8 cellular contexts compared by ENCODE assay signal in the genomic region with DNA sequence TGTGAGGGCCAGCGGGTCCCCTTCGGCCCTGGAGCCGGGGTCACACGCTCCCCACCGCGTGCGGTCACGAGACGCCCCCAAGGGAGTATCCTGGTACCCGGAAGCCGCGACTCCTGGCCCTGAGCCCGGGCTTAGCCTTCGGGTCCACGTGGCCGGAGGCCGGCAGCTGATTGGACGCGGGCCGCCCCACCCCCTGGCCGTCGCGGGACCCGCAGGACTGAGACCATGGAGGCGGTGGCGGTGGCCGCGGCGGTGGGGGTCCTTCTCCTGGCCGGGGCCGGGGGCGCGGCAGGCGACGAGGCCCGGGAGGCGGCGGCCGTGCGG. TPM values are rescaled to one million over a fixed set of nuclear protein-coding genes. Genes with fewer than 3 reads are reported as not detected.
DNase-seq lines count a peak whose midpoint lies in the region; TF ChIP-seq lines count a peak whose summit lies in the region.

TSS of gene NAGLU (plus strand) at position 194 of the 324 bp plus-strand sequence. CDS start at position 226, 32 bp downstream.

- H3K27ac ChIP-seq in DOHH2 (ENCODE audit: low read depth, low read length) (peak within 1 kb of the TSS; percentile 26; the same call in 1 of the 2 replicates), GM23248 (peak within 1 kb of the TSS; percentile 71), RWPE1 (peak within 1 kb of the TSS; percentile 91)

- peaks cover 6% of the 10 kb centered on the region; the same call in 1 of the 2 replicates for H3K27me3 ChIP-seq in DOHH2 (ENCODE audit: control insufficient read depth, low read length)
- no peaks in the 10 kb centered on the region for H3K27me3 ChIP-seq in GM23248 (replicated peaks; ENCODE audit: insufficient read depth)

- peaks cover 34% of the 10 kb centered on the region for H3K4me1 ChIP-seq in DOHH2 (ENCODE audit: control insufficient read depth, low read length)
- peaks cover 9% of the 10 kb centered on the region for H3K4me1 ChIP-seq in GM23248 (ENCODE audit: insufficient read depth)

- peaks cover 10% of the 10 kb centered on the region for H4K20me1 ChIP-seq in DOHH2 (ENCODE audit: control insufficient read depth, insufficient read depth, low read depth, low read length)
- H4K20me1 ChIP-seq in GM23248 (ENCODE audit: insufficient read depth), result no peaks in the 10 kb centered on the region

- CTCF ChIA-PET in RWPE1 (lab: Yijun Ruan, JAX), result interaction anchor here (0.6 to 1.3 kb wide), 5 partner anchors 9 to 113 kb away, joined by 3 to 4 read pairs (median 3); partner anchors contain the start of gene HSD17B1

- H3K27me3 Mint-ChIP-seq in nephron (ENCODE audit: low read depth), result no peaks in the 10 kb centered on the region
- peaks cover 4% of the 10 kb centered on the region for H3K27me3 Mint-ChIP-seq in stimulated activated naive CD8-positive, alpha-beta T cell treated with anti-CD3 and anti-CD28 coated beads, Interleukin-15, Interleukin-2, amounts not matched to agents 100 ng/mL and 50 ng/mL, for 24 hours

- H3K79me2 ChIP-seq in DOHH2 (ENCODE audit: control insufficient read depth, low read length), result peaks cover 11% of the 10 kb centered on the region
- peaks cover 12% of the 10 kb centered on the region; the same call in 1 of the 2 replicates for H3K79me2 ChIP-seq in GM23248 (ENCODE audit: insufficient read depth)

- peak within 1 kb of the TSS; percentile 85 for H2AFZ ChIP-seq in GM23248

- H3K9ac ChIP-seq in GM23248, result peak within 1 kb of the TSS; percentile 82

- peak within 1 kb of the TSS; percentile 72 for H3K4me3 ChIP-seq in DOHH2 (ENCODE audit: low read length)
- H3K4me3 ChIP-seq in GM23248, result peak within 1 kb of the TSS; percentile 85

- peaks cover 31% of the 10 kb centered on the region for H3K4me1 Mint-ChIP-seq in nephron
- H3K4me1 Mint-ChIP-seq in stimulated activated naive CD8-positive, alpha-beta T cell treated with anti-CD3 and anti-CD28 coated beads, Interleukin-15, Interleukin-2, amounts not matched to agents 100 ng/mL and 50 ng/mL, for 24 hours (ENCODE audit: low read depth), result peaks cover 45% of the 10 kb centered on the region

- in situ Hi-C loops in GM23248 (cut with MboI), result no loop called here

- H3K4me2 ChIP-seq in DOHH2 (ENCODE audit: low read length) (peak within 1 kb of the TSS; percentile 83), GM23248 (ENCODE audit: unreplicated experiment) (peak within 1 kb of the TSS; percentile 88)

- H3K9me3 ChIP-seq in DOHH2 (ENCODE audit: control insufficient read depth, insufficient read depth, low read length) (no peaks in the 10 kb centered on the region), GM23248 (ENCODE audit: low read depth) (no peaks in the 10 kb centered on the region)

- POLR2A ChIA-PET in RWPE1 (lab: Yijun Ruan, JAX; ENCODE audit: low non-redundant PET), result interaction anchor here (0.6 kb wide), 2 partner anchors 426 to 1906 kb away, joined by 6 to 7 read pairs; no protein-coding TSS in a partner anchor

- H3F3A ChIP-seq in DOHH2 (ENCODE audit: control insufficient read depth, insufficient read depth), result peaks cover 13% of the 10 kb centered on the region
- H3F3A ChIP-seq in GM23248 (ENCODE audit: insufficient read depth), result peaks cover 12% of the 10 kb centered on the region; the same call in 1 of the 2 replicates

- WGBS in GM23248 (ENCODE audit: low coverage in 1 of 2, low lambda C conversion rate in 2 of 2, missing lambda C conversion rate in 2 of 2), 2 experiments, result 1% methylated on average over 20 to 35 of the region's 40 CpGs

- H3K36me3 ChIP-seq in DOHH2 (ENCODE audit: control insufficient read depth, low read length), result peaks cover 12% of the 10 kb centered on the region; the same call in 1 of the 2 replicates
- H3K36me3 ChIP-seq in GM23248 (ENCODE audit: low read depth), result peaks cover 5% of the 10 kb centered on the region; the same call in 1 of the 2 replicates

- peak within 1 kb of the TSS; percentile 88 to 95 (median 95) for H3K4me3 Mint-ChIP-seq in nephron
- H3K4me3 Mint-ChIP-seq in stimulated activated naive CD8-positive, alpha-beta T cell treated with anti-CD3 and anti-CD28 coated beads, Interleukin-15, Interleukin-2, amounts not matched to agents 100 ng/mL and 50 ng/mL, for 24 hours, result peak within 1 kb of the TSS; percentile 89

- H3K9me2 ChIP-seq in DOHH2 (replicated peaks; ENCODE audit: control insufficient read depth, low read length), result no peaks in the 10 kb centered on the region
- no peaks in the 10 kb centered on the region for H3K9me2 ChIP-seq in GM23248 (ENCODE audit: insufficient read depth)

- TF ChIP-seq CTCF in DOHH2 (IDR thresholded peaks at IDR 0.05; ENCODE audit: low read depth, low read length, poor library complexity, severe bottlenecking) (no peak), RWPE1 (conservative IDR thresholded peaks at IDR 0.05; ENCODE audit: low read depth) (no peak), nephron (IDR thresholded peaks at IDR 0.05; ENCODE audit: unreplicated experiment in 3 of 3) (no peak)

- DNase-seq in GM23248, result peak; percentile 97
- DNase-seq in Kasumi-1 (lab: John Stamatoyannopoulos, UW), result peak; percentile 80 to 82
- peak; percentile 96 for DNase-seq in RWPE1 (ENCODE audit: low spot score)
- DNase-seq in activated T-helper 9 cell treated with anti-CD3 and anti-CD28 coated beads, Interleukin-2, amount 50 U/mL, for 16 hours (ENCODE audit: low read depth), result peak; percentile 76
- DNase-seq in fibroblast of peridontal ligament (ENCODE audit: extremely low read depth), result peak; percentile 86

- H3K9me3 Mint-ChIP-seq in nephron, result no peaks in the 10 kb centered on the region
- no peaks in the 10 kb centered on the region for H3K9me3 Mint-ChIP-seq in stimulated activated naive CD8-positive, alpha-beta T cell treated with anti-CD3 and anti-CD28 coated beads, Interleukin-15, Interleukin-2, amounts not matched to agents 100 ng/mL and 50 ng/mL, for 24 hours

- peak within 1 kb of the TSS; percentile 83 to 97 (median 97) for H3K27ac Mint-ChIP-seq in nephron
- H3K27ac Mint-ChIP-seq in stimulated activated naive CD8-positive, alpha-beta T cell treated with anti-CD3 and anti-CD28 coated beads, Interleukin-15, Interleukin-2, amounts not matched to agents 100 ng/mL and 50 ng/mL, for 24 hours, result peak within 1 kb of the TSS; percentile 87

- peaks cover 14% of the 10 kb centered on the region for H3K36me3 Mint-ChIP-seq in nephron (ENCODE audit: low read depth)
- H3K36me3 Mint-ChIP-seq in stimulated activated naive CD8-positive, alpha-beta T cell treated with anti-CD3 and anti-CD28 coated beads, Interleukin-15, Interleukin-2, amounts not matched to agents 100 ng/mL and 50 ng/mL, for 24 hours (ENCODE audit: low read depth), result peaks cover 3% of the 10 kb centered on the region

RNA-seq across cellular contexts. Expression of gene NAGLU, which starts in this region (rescaled TPM):
- total RNA-seq in GM23248 (2014; rRNA removed; shearing (Covaris generic)), result 68.1 and 83.1 TPM in 2 replicates
- polyA plus RNA-seq in GM23248 (2016; fragmentation: Nextera tagmentation; extraction: Ambion mirVana), result 36.8 and 39.4 TPM in 2 replicates

Comparison
In these comparisons a context has a peak if more than half of its experiments do, and no peak if none do; other contexts are left out.
1. Peak in every context shown above with its lines: DNase-seq, H3K4me3 ChIP-seq and H3K27ac ChIP-seq.
2. H3K27ac ChIP-seq: peak in every context shown above with its lines; median percentile 91 in RWPE1; 71 in GM23248; 26 in DOHH2.